3 cellular contexts compared by ENCODE assay signal in the genomic region with DNA sequence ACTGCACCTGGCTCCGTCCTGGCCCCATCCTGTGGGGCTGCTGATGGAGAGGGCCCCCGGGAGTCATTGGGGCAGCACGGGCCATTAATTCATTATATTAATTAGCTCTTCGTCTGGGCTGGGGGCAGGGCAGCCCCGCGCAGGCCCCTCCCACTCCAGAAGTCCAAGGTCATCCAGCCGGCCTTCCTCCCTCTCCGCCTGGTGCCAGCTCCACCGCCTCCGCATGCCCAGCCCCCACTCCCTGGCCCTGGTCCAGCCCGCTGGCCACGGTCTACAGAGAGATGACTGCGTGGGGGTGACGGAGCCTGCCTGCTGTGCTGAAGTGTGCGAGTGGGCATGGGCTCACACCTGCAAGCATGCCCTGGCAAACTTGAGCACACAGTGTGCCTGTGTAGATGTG.
TF ChIP-seq lines count a peak whose summit lies in the region.

No MANE protein-coding gene starts in this region.

TF ChIP-seq in HEK293, 187 proteins besides CTCF, POLR2A, EP300 and RAD21 (continues in another document):
- TF ChIP-seq HOXA7 (CRISPR knock-in tag; IDR thresholded peaks at IDR 0.05; ENCODE audit: borderline replicate concordance) (no peak), KLF8 (tag by site-specific recombination; IDR thresholded peaks at IDR 0.05) (no peak), ZNF24 (tag by site-specific recombination; IDR thresholded peaks at IDR 0.05) (no peak), ZNF350 (tag by site-specific recombination; IDR thresholded peaks at IDR 0.05) (no peak), ZFHX2 (tag by site-specific recombination; conservative IDR thresholded peaks at IDR 0.05) (peak; percentile 99), SP7 (tag by site-specific recombination; IDR thresholded peaks at IDR 0.05) (no peak), ZNF658 (tag by site-specific recombination; IDR thresholded peaks at IDR 0.05) (no peak), ZNF621 (tag by site-specific recombination; IDR thresholded peaks at IDR 0.05) (no peak), SP2 (tag by site-specific recombination; IDR thresholded peaks at IDR 0.05) (no peak), ZFP37 (tag by site-specific recombination; IDR thresholded peaks at IDR 0.05) (no peak), REPIN1 (tag by site-specific recombination; IDR thresholded peaks at IDR 0.05; ENCODE audit: low read depth) (no peak), ZNF394 (tag by site-specific recombination; IDR thresholded peaks at IDR 0.05; ENCODE audit: borderline replicate concordance) (no peak), ZNF426 (tag by site-specific recombination; IDR thresholded peaks at IDR 0.05) (no peak), SETDB1 (IDR thresholded peaks at IDR 0.05; ENCODE audit: insufficient read length, low read length) (no peak), ZIC2 (tag by site-specific recombination; IDR thresholded peaks at IDR 0.05) (peak; percentile 30; the same call in 1 of the 2 replicates), ZFP69B (tag by site-specific recombination; IDR thresholded peaks at IDR 0.05) (no peak)
- TF ChIP-seq, protein P1, sequence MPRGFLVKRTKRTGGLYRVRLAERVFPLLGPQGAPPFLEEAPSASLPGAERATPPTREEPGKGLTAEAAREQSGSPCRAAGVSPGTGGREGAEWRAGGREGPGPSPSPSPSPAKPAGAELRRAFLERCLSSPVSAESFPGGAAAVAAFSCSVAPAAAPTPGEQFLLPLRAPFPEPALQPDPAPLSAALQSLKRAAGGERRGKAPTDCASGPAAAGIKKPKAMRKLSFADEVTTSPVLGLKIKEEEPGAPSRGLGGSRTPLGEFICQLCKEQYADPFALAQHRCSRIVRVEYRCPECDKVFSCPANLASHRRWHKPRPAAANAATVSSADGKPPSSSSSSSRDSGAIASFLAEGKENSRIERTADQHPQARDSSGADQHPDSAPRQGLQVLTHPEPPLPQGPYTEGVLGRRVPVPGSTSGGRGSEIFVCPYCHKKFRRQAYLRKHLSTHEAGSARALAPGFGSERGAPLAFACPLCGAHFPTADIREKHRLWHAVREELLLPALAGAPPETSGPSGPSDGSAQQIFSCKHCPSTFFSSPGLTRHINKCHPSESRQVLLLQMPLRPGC (tag by site-specific recombination; IDR thresholded peaks at IDR 0.05) = no peak
- TF ChIP-seq, protein P2, sequence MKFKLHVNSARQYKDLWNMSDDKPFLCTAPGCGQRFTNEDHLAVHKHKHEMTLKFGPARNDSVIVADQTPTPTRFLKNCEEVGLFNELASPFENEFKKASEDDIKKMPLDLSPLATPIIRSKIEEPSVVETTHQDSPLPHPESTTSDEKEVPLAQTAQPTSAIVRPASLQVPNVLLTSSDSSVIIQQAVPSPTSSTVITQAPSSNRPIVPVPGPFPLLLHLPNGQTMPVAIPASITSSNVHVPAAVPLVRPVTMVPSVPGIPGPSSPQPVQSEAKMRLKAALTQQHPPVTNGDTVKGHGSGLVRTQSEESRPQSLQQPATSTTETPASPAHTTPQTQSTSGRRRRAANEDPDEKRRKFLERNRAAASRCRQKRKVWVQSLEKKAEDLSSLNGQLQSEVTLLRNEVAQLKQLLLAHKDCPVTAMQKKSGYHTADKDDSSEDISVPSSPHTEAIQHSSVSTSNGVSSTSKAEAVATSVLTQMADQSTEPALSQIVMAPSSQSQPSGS (tag by site-specific recombination; IDR thresholded peaks at IDR 0.05; ENCODE audit: low read depth) = no peak
- TF ChIP-seq, protein P3, sequence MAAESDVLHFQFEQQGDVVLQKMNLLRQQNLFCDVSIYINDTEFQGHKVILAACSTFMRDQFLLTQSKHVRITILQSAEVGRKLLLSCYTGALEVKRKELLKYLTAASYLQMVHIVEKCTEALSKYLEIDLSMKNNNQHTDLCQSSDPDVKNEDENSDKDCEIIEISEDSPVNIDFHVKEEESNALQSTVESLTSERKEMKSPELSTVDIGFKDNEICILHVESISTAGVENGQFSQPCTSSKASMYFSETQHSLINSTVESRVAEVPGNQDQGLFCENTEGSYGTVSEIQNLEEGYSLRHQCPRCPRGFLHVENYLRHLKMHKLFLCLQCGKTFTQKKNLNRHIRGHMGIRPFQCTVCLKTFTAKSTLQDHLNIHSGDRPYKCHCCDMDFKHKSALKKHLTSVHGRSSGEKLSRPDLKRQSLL (tag by site-specific recombination; IDR thresholded peaks at IDR 0.05) = no peak

TF ChIP-seq in H1, 55 proteins besides CTCF, POLR2A, EP300 and RAD21:
- TF ChIP-seq BACH1 (IDR thresholded peaks at IDR 0.05; ENCODE audit: low read length) (no peak), TCF12 (IDR thresholded peaks at IDR 0.05; ENCODE audit: low read depth, low read length) (no peak), TBP (IDR thresholded peaks at IDR 0.05; ENCODE audit: low read depth, low read length) (no peak), YY1 (IDR thresholded peaks at IDR 0.05; ENCODE audit: low read depth, low read length) (no peak)

TF ChIP-seq in neural cell, 6 proteins besides CTCF, POLR2A, EP300 and RAD21:
- TF ChIP-seq, protein P4, sequence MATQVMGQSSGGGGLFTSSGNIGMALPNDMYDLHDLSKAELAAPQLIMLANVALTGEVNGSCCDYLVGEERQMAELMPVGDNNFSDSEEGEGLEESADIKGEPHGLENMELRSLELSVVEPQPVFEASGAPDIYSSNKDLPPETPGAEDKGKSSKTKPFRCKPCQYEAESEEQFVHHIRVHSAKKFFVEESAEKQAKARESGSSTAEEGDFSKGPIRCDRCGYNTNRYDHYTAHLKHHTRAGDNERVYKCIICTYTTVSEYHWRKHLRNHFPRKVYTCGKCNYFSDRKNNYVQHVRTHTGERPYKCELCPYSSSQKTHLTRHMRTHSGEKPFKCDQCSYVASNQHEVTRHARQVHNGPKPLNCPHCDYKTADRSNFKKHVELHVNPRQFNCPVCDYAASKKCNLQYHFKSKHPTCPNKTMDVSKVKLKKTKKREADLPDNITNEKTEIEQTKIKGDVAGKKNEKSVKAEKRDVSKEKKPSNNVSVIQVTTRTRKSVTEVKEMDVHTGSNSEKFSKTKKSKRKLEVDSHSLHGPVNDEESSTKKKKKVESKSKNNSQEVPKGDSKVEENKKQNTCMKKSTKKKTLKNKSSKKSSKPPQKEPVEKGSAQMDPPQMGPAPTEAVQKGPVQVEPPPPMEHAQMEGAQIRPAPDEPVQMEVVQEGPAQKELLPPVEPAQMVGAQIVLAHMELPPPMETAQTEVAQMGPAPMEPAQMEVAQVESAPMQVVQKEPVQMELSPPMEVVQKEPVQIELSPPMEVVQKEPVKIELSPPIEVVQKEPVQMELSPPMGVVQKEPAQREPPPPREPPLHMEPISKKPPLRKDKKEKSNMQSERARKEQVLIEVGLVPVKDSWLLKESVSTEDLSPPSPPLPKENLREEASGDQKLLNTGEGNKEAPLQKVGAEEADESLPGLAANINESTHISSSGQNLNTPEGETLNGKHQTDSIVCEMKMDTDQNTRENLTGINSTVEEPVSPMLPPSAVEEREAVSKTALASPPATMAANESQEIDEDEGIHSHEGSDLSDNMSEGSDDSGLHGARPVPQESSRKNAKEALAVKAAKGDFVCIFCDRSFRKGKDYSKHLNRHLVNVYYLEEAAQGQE (IDR thresholded peaks at IDR 0.05; ENCODE audit: borderline replicate concordance) = no peak
- no peak for TF ChIP-seq EZH2 (IDR thresholded peaks at IDR 0.05; ENCODE audit: borderline replicate concordance, insufficient read depth, low read length, poor library complexity, severe bottlenecking)
- TF ChIP-seq POLR2AphosphoS5 (IDR thresholded peaks at IDR 0.05) = no peak
- no peak for TF ChIP-seq SMC3 (conservative IDR thresholded peaks at IDR 0.05; ENCODE audit: poor library complexity)
- TF ChIP-seq TAF1 (IDR thresholded peaks at IDR 0.05; ENCODE audit: low read depth) = no peak
- TF ChIP-seq MXI1 (conservative IDR thresholded peaks at IDR 0.05; ENCODE audit: poor library complexity, severe bottlenecking) = no peak
TF ChIP-seq in neural cell: peak in this region for 0.
